11 cellular contexts compared by ENCODE assay signal in genomic region chr13:113840541-113841354, GRCh38. TPM values are rescaled to one million over a fixed set of nuclear protein-coding genes. Genes with fewer than 3 reads are reported as not detected.
DNase-seq lines count a peak whose midpoint lies in the region; ATAC-seq, FAIRE-seq and TF ChIP-seq lines count a peak whose summit lies in the region.
"Had no signal": no experiment of that assay in that cellular context is flagged by ENCODE, and none has a peak within 500 bp of the region (broad histone marks: within the 10 kb centered on the region; RNA-seq: fewer than 3 reads in every experiment).

No MANE protein-coding gene starts in this region.

- TF ChIP-seq POLR2A in sigmoid colon (IDR thresholded peaks at IDR 0.05) = no peak

- H3K9ac ChIP-seq in BLaER1 (no peak overlapping the region), astrocyte (ENCODE audit: low read length) (peak overlapping the region; percentile 25)

- peaks cover 15% of the 10 kb centered on the region for H3K36me3 Mint-ChIP-seq in astrocyte (ENCODE audit: low read depth, unreplicated experiment)
- H3K36me3 Mint-ChIP-seq in immature natural killer cell = no peaks in the 10 kb centered on the region
- H3K36me3 Mint-ChIP-seq in T-helper 2 cell treated with Interferon-gamma antibody and Interleukin-4, amounts not matched to agents 5 μg/mL and 100 μg/mL, for 36 hours (ENCODE audit: low read depth) = peaks cover 4% of the 10 kb centered on the region
- H3K36me3 Mint-ChIP-seq in naive thymus-derived CD8-positive, alpha-beta T cell = peaks cover 0 to 3% (median 0%) of the 10 kb centered on the region in 3 donors

- H3K9me3 ChIP-seq in BLaER1 (0 out of 2 replicates have a peak, but pooled peaks cover 3% of the 10 kb centered on the region), astrocyte (ENCODE audit: insufficient read depth, low read depth, low read length) (no peaks in the 10 kb centered on the region), sigmoid colon (no peaks in the 10 kb centered on the region)
- H3K9me3 ChIP-seq: BE2C had no signal

- H3K4me1 ChIP-seq in BLaER1 (peaks cover 89% of the 10 kb centered on the region), astrocyte (ENCODE audit: insufficient read depth, low read length) (peaks cover 45% of the 10 kb centered on the region), sigmoid colon (peaks cover 0 to 47% (median 44%) of the 10 kb centered on the region in 4 donors)

- no peaks in the 10 kb centered on the region for H3K9me3 Mint-ChIP-seq in astrocyte (ENCODE audit: unreplicated experiment)
- H3K9me3 Mint-ChIP-seq in immature natural killer cell = peaks cover 0 to 2% (median 0%) of the 10 kb centered on the region in 6 donors
- H3K9me3 Mint-ChIP-seq in T-helper 2 cell treated with Interferon-gamma antibody and Interleukin-4, amounts not matched to agents 5 μg/mL and 100 μg/mL, for 36 hours = peaks cover 10% of the 10 kb centered on the region
- peaks cover 0 to 12% (median 0%) of the 10 kb centered on the region in 9 donors for H3K9me3 Mint-ChIP-seq in naive thymus-derived CD8-positive, alpha-beta T cell

- DNase-seq in astrocyte (ENCODE audit: low read depth) (no peak), immature natural killer cell (no peak), sigmoid colon (no peak), NCI-H2107 (lab: John Stamatoyannopoulos, UW) (no peak), kidney tubule cell (ENCODE audit: low spot score) (no peak)
- no peak for DNase-seq in T-helper 2 cell treated with Interferon-gamma antibody and Interleukin-4, amounts not matched to agents 5 μg/mL and 100 μg/mL, for 36 hours (ENCODE audit: low spot score)
- DNase-seq in naive thymus-derived CD8-positive, alpha-beta T cell = no peak
- DNase-seq: BE2C, NCI-H146 had no signal

- WGBS in sigmoid colon, 2 donors = 56 to 79% methylated on average over 35 of the region's 35 CpGs

- H3K27ac Mint-ChIP-seq in astrocyte (ENCODE audit: unreplicated experiment) (no peak overlapping the region), immature natural killer cell (peak overlapping the region in 4 of 6 donors; percentile 35 to 77 (median 47))
- H3K27ac Mint-ChIP-seq in T-helper 2 cell treated with Interferon-gamma antibody and Interleukin-4, amounts not matched to agents 5 μg/mL and 100 μg/mL, for 36 hours = no peak overlapping the region
- peak overlapping the region in 3 of 10 donors; percentile 1 to 53 (median 18) for H3K27ac Mint-ChIP-seq in naive thymus-derived CD8-positive, alpha-beta T cell

- no peak for FAIRE-seq in astrocyte (lab: Jason Lieb, UNC)
- FAIRE-seq: colon had no signal

- POLR2A ChIA-PET in naive thymus-derived CD8-positive, alpha-beta T cell (lab: Charles Lee) = interaction anchor here (1.6 kb wide), 1 partner anchor 9 kb away, joined by 4 read pairs; no protein-coding TSS in a partner anchor

- H4K20me1 ChIP-seq in BLaER1 = peaks cover 88% of the 10 kb centered on the region
- peaks cover 14% of the 10 kb centered on the region for H4K20me1 ChIP-seq in astrocyte (ENCODE audit: insufficient read depth, low read length)

- H3K4me3 ChIP-seq in BLaER1 = no peak overlapping the region
- H3K4me3 ChIP-seq in astrocyte (ENCODE audit: insufficient read depth, low read depth, low read length) = no peak overlapping the region
- no peak overlapping the region for H3K4me3 ChIP-seq in sigmoid colon

- H3K27me3 ChIP-seq in BLaER1 = 0 out of 2 replicates have a peak, but pooled peaks cover 9% of the 10 kb centered on the region
- no peaks in the 10 kb centered on the region for H3K27me3 ChIP-seq in astrocyte (ENCODE audit: insufficient read depth, low read length)
- no peaks in the 10 kb centered on the region for H3K27me3 ChIP-seq in sigmoid colon
- H3K27me3 ChIP-seq: BE2C had no signal

- H3K27ac ChIP-seq in BLaER1 (peak overlapping the region; percentile 34; the same call in 1 of the 2 replicates), astrocyte (ENCODE audit: low read depth, low read length) (no peak overlapping the region), sigmoid colon (peak overlapping the region in 3 of 4 donors; percentile 51 to 94 (median 92))

- H3K36me3 ChIP-seq in BLaER1 = no peaks in the 10 kb centered on the region; the same call in 1 of the 2 replicates
- H3K36me3 ChIP-seq in astrocyte (ENCODE audit: insufficient read depth, low read length) = no peaks in the 10 kb centered on the region
- peaks cover 0 to 12% (median 4%) of the 10 kb centered on the region in 4 donors for H3K36me3 ChIP-seq in sigmoid colon
- H3K36me3 ChIP-seq: BE2C had no signal

- TF ChIP-seq EP300 in sigmoid colon (IDR thresholded peaks at IDR 0.05) = no peak

- H2AFZ ChIP-seq in astrocyte (ENCODE audit: low read depth, low read length) = no peak overlapping the region

- no peak for TF ChIP-seq CTCF in astrocyte (IDR thresholded peaks at IDR 0.05; ENCODE audit: insufficient read depth, low read depth, low read length)
- TF ChIP-seq CTCF in sigmoid colon (IDR thresholded peaks at IDR 0.05) = no peak

- H3K4me1 Mint-ChIP-seq in astrocyte (ENCODE audit: low read depth, unreplicated experiment) (peaks cover 32% of the 10 kb centered on the region), immature natural killer cell (peaks cover 32 to 35% of the 10 kb centered on the region in 2 donors)
- peaks cover 24% of the 10 kb centered on the region for H3K4me1 Mint-ChIP-seq in T-helper 2 cell treated with Interferon-gamma antibody and Interleukin-4, amounts not matched to agents 5 μg/mL and 100 μg/mL, for 36 hours (ENCODE audit: low read depth)
- peaks cover 21 to 54% (median 31%) of the 10 kb centered on the region in 4 donors for H3K4me1 Mint-ChIP-seq in naive thymus-derived CD8-positive, alpha-beta T cell

- H3K79me2 ChIP-seq in astrocyte (ENCODE audit: insufficient read depth, low read length) = peaks cover 44% of the 10 kb centered on the region

- H3K27me3 Mint-ChIP-seq in astrocyte (ENCODE audit: low read depth, unreplicated experiment) (no peaks in the 10 kb centered on the region), immature natural killer cell (ENCODE audit: low read depth in 3 of 3) (peaks cover 4 to 9% (median 5%) of the 10 kb centered on the region in 3 donors)
- peaks cover 9% of the 10 kb centered on the region for H3K27me3 Mint-ChIP-seq in T-helper 2 cell treated with Interferon-gamma antibody and Interleukin-4, amounts not matched to agents 5 μg/mL and 100 μg/mL, for 36 hours (ENCODE audit: low read depth)
- H3K27me3 Mint-ChIP-seq in naive thymus-derived CD8-positive, alpha-beta T cell = peaks cover 2 to 18% (median 5%) of the 10 kb centered on the region in 5 donors

- ATAC-seq in naive thymus-derived CD8-positive, alpha-beta T cell = no peak

- H3K4me2 ChIP-seq in BLaER1 (peak overlapping the region; percentile 66), astrocyte (ENCODE audit: low read length) (peak overlapping the region; percentile 79)

- intact Hi-C loops in sigmoid colon (cut with DNase I) = no loop called here

- H3K4me3 Mint-ChIP-seq in astrocyte (ENCODE audit: unreplicated experiment) (no peak overlapping the region), immature natural killer cell (peak overlapping the region in 4 of 5 donors; percentile 2 to 55 (median 26))
- no peak overlapping the region for H3K4me3 Mint-ChIP-seq in T-helper 2 cell treated with Interferon-gamma antibody and Interleukin-4, amounts not matched to agents 5 μg/mL and 100 μg/mL, for 36 hours
- H3K4me3 Mint-ChIP-seq in naive thymus-derived CD8-positive, alpha-beta T cell = peak overlapping the region in 5 of 10 donors; percentile 9 to 51 (median 46)

RNA-seq across cellular contexts. Expression of gene GAS6, which starts 23.1 kb away (rescaled TPM):
- total RNA-seq in astrocyte (252 and 287 TPM in 2 replicates), sigmoid colon (100 to 1,000 TPM in 1 of 4 donors, 10 to 100 TPM in 3; 34.4 to 105 (median 70.4) TPM)
- polyA plus RNA-seq in immature natural killer cell (1 to 10 TPM in 2 of 3 donors, not detected in 1; 1.0 to 1.2 TPM), sigmoid colon (100 to 1,000 TPM in 1 of 3 donors, 10 to 100 TPM in 2; 27.0 to 101 (median 28.2) TPM)
- total RNA-seq in naive thymus-derived CD8-positive, alpha-beta T cell = 1 to 10 TPM; 2.2 to 2.4 TPM
- under 1 TPM in 2 of 3 donors, not detected in 1; 0.19 to 0.23 TPM for polyA plus RNA-seq in naive thymus-derived CD8-positive, alpha-beta T cell

Comparison
In these comparisons a context has a peak if more than half of its experiments do, and no peak if none do; other contexts are left out.
1. H3K27ac Mint-ChIP-seq: peak in immature natural killer cell (4 of 6); none in astrocyte (single experiment) and T-helper 2 cell treated with Interferon-gamma antibody and Interleukin-4, amounts not matched to agents 5 μg/mL and 100 μg/mL, for 36 hours (single experiment).
2. H3K4me3 Mint-ChIP-seq: peak in immature natural killer cell (4 of 5); none in astrocyte (single experiment) and T-helper 2 cell treated with Interferon-gamma antibody and Interleukin-4, amounts not matched to agents 5 μg/mL and 100 μg/mL, for 36 hours (single experiment).
3. RNA of gene GAS6, which starts 23.1 kb away (total RNA-seq): 252 to 287 TPM in astrocyte and 34.4 to 105 TPM in sigmoid colon; 2.2 to 2.4 TPM in naive thymus-derived CD8-positive, alpha-beta T cell; every median in the first group is over 10 times any median in the second.